ENCODE assay signal across 22 cellular contexts in genomic region chr13:36251528-36251927, GRCh38. TPM values are rescaled to one million over a fixed set of nuclear protein-coding genes. Genes with fewer than 3 reads are reported as not detected.
DNase-seq lines count a peak whose midpoint lies in the region; ATAC-seq and TF ChIP-seq lines count a peak whose summit lies in the region.
"Had no signal": no experiment of that assay in that cellular context is flagged by ENCODE, and none has a peak within 500 bp of the region (broad histone marks: within the 10 kb centered on the region; RNA-seq: fewer than 3 reads in every experiment).

No MANE protein-coding gene starts in this region.

- H3K4me3 ChIP-seq in PC-3 (ENCODE audit: low read length), result no peak overlapping the region
- H3K4me3 ChIP-seq in effector memory CD4-positive, alpha-beta T cell (ENCODE audit: insufficient read depth, low read depth, low read length, poor library complexity, severe bottlenecking), result no peak overlapping the region
- H3K4me3 ChIP-seq in aorta (ENCODE audit: low read length in 2 of 2), result no peak overlapping the region
- H3K4me3 ChIP-seq in ascending aorta, result no peak overlapping the region
- H3K4me3 ChIP-seq: breast epithelium, esophagus muscularis mucosa, tibial artery had no signal

- no TSS peak for BruUV-seq in PC-3 (replicated peaks; lab: Mats Ljungman, UMichigan)

- TF ChIP-seq CTCF in PC-3 (conservative IDR thresholded peaks at IDR 0.05; ENCODE audit: low read depth, low read length) (no peak), ascending aorta (IDR thresholded peaks at IDR 0.05) (no peak)

- no peaks in the 10 kb centered on the region for H3K9me2 ChIP-seq in PC-3 (replicated peaks; ENCODE audit: low read length)

- H4K20me1 ChIP-seq in PC-3 (ENCODE audit: low read length), result no peaks in the 10 kb centered on the region

- CTCF ChIA-PET in PC-3 (lab: Charles Lee), result no interaction called here

- no peak overlapping the region for H3K27ac ChIP-seq in PC-3 (ENCODE audit: low read length)
- no peak overlapping the region for H3K27ac ChIP-seq in effector memory CD4-positive, alpha-beta T cell (ENCODE audit: insufficient read depth, low read length, poor library complexity, severe bottlenecking)
- H3K27ac ChIP-seq in aorta (ENCODE audit: low read depth in 1 of 2, low read length in 2 of 2), result no peak overlapping the region
- no peak overlapping the region for H3K27ac ChIP-seq in ascending aorta
- H3K27ac ChIP-seq: breast epithelium, esophagus muscularis mucosa, tibial artery had no signal

- H3K9ac ChIP-seq in PC-3 (ENCODE audit: low read length), result no peak overlapping the region

- H3K36me3 ChIP-seq in PC-3 (ENCODE audit: low read depth, low read length) (no peaks in the 10 kb centered on the region), aorta (ENCODE audit: control insufficient read depth in 1 of 2, insufficient read depth in 2 of 2, low read length in 1 of 2) (no peaks in the 10 kb centered on the region), ascending aorta (no peaks in the 10 kb centered on the region)
- H3K36me3 ChIP-seq in effector memory CD4-positive, alpha-beta T cell (ENCODE audit: control insufficient read depth, insufficient read depth, low read length), result no peaks in the 10 kb centered on the region
- H3K36me3 ChIP-seq: breast epithelium, tibial artery had no signal

- no peaks in the 10 kb centered on the region for H3F3A ChIP-seq in PC-3 (ENCODE audit: low read length, unreplicated experiment)

- peak; percentile 12 for DNase-seq in PC-3
- DNase-seq in kidney tubule cell (ENCODE audit: low spot score), result peak; percentile 19
- no peak for DNase-seq in effector memory CD4-positive, alpha-beta T cell
- DNase-seq in aorta, result no peak
- DNase-seq in activated T-cell treated with anti-CD3 and anti-CD28 coated beads, Interleukin-2, amount 50 U/mL, for 1 hour, result no peak
- no peak for DNase-seq in ascending aorta (ENCODE audit: low spot score in 2 of 2)
- DNase-seq: activated CD4-positive, alpha-beta memory T cell treated with anti-CD3 and anti-CD28 coated beads, Interleukin-2, amount 10 ng/mL, durations not matched to agents 7 days and 5 days; activated T-cell treated with anti-CD3 and anti-CD28 coated beads, Interleukin-2, amount 50 U/mL, for 4 hours; Caco-2; islet precursor cell; mesenchymal stem cell; natural killer cell; NCI-H2081 treated with DMSO at 0.1 percent for 48 hours; NCI-H526; tibial artery had no signal

- POLR2A ChIA-PET in PC-3 (lab: Charles Lee; ENCODE audit: unreplicated experiment), result no interaction called here

- intact Hi-C loops in PC-3 (cut with micrococcal nuclease), result no loop called here
- intact Hi-C loops in aorta (cut with DNase I), result no loop called here
- intact Hi-C loops in ascending aorta (cut with DNase I), result no loop called here

- peak; percentile 42 for ATAC-seq in GM18502 (IDR thresholded peaks at IDR 0.05; ENCODE audit: poor library complexity, unreplicated experiment)
- ATAC-seq in HG03432 (IDR thresholded peaks at IDR 0.05; ENCODE audit: unreplicated experiment), result peak; percentile 82
- ATAC-seq in PC-3, result peak; percentile 70; the same call in 1 of the 2 replicates
- ATAC-seq in aorta (ENCODE audit: low FRiP score), result no peak
- ATAC-seq: activated T-cell treated with anti-CD3 and anti-CD28 coated beads, Interleukin-2, amount 50 U/mL, for 4 hours; natural killer cell; stimulated activated memory B cell treated with anti-CD40 and anti-IgM and Interleukin-4, amounts not matched to agents 10 μg/mL and 1 μg/mL and 100 μg/mL, for 72 hours had no signal

- H3K4me1 ChIP-seq in PC-3 (ENCODE audit: insufficient read depth, low read length) (no peaks in the 10 kb centered on the region), aorta (ENCODE audit: control insufficient read depth in 1 of 2, insufficient read depth in 2 of 2, low read length in 2 of 2) (no peaks in the 10 kb centered on the region), ascending aorta (no peaks in the 10 kb centered on the region)
- H3K4me1 ChIP-seq in effector memory CD4-positive, alpha-beta T cell (ENCODE audit: control insufficient read depth, insufficient read depth, low read length, poor library complexity, severe bottlenecking), result no peaks in the 10 kb centered on the region
- H3K4me1 ChIP-seq: breast epithelium, Caco-2, esophagus muscularis mucosa, tibial artery had no signal

- H3K9me3 ChIP-seq in PC-3 (ENCODE audit: low read length) (no peaks in the 10 kb centered on the region), aorta (ENCODE audit: control insufficient read depth, low read length) (no peaks in the 10 kb centered on the region), ascending aorta (no peaks in the 10 kb centered on the region)
- H3K9me3 ChIP-seq in effector memory CD4-positive, alpha-beta T cell (ENCODE audit: control insufficient read depth, low read length), result no peaks in the 10 kb centered on the region
- H3K9me3 ChIP-seq: Caco-2 had no signal

- no peaks in the 10 kb centered on the region for H3K79me2 ChIP-seq in PC-3 (ENCODE audit: low read length)

- H3K4me2 ChIP-seq in PC-3 (ENCODE audit: low read length), result no peak overlapping the region

- H3K27me3 ChIP-seq in PC-3 (ENCODE audit: low read length), result no peaks in the 10 kb centered on the region; the same call in 1 of the 2 replicates
- no peaks in the 10 kb centered on the region for H3K27me3 ChIP-seq in effector memory CD4-positive, alpha-beta T cell (replicated peaks; ENCODE audit: control insufficient read depth, insufficient read depth, low read length, poor library complexity, severe bottlenecking)
- H3K27me3 ChIP-seq in aorta (ENCODE audit: control insufficient read depth in 1 of 2, insufficient read depth in 2 of 2, low read length in 1 of 2), result no peaks in the 10 kb centered on the region
- no peaks in the 10 kb centered on the region for H3K27me3 ChIP-seq in ascending aorta
- H3K27me3 ChIP-seq: breast epithelium, esophagus muscularis mucosa, tibial artery had no signal

- no peak overlapping the region for H2AFZ ChIP-seq in PC-3 (ENCODE audit: low read length)

RNA-seq across cellular contexts. Expression of gene SOHLH2, which starts 37.2 kb away (rescaled TPM):
- total RNA-seq in PC-3 (2014; rRNA removed) (not detected in 2 replicates), aorta (not detected), ascending aorta (not detected)
- under 1 TPM in 1 of 2 donors, not detected in 1; 0.63 TPM for polyA plus RNA-seq in aorta
- total RNA-seq: activated CD4-positive, alpha-beta memory T cell treated with anti-CD3 and anti-CD28 coated beads, Interleukin-2, amount 10 ng/mL, durations not matched to agents 7 days and 5 days; activated T-cell treated with anti-CD3 and anti-CD28 coated beads, Interleukin-2, amount 50 U/mL, for 4 hours; Caco-2; esophagus muscularis mucosa; G401; natural killer cell; RPMI7951 had no signal

RNA-seq across cellular contexts. Expression of gene CCDC169, which starts 46.1 kb away (rescaled TPM):
- total RNA-seq in PC-3 (2014; rRNA removed) (0.69 and 6.5 TPM in 2 replicates), aorta (1 to 10 TPM in 1 of 2 donors, under 1 TPM in 1; 0.55 to 1.5 TPM), ascending aorta (4.7 TPM)
- polyA plus RNA-seq in aorta, result under 1 TPM in 1 of 2 donors, not detected in 1; 0.28 TPM
- total RNA-seq: Caco-2, G401, natural killer cell had no signal

Comparison
In these comparisons a context has a peak if more than half of its experiments do, and no peak if none do; other contexts are left out.
1. DNase-seq: peak in PC-3 (single experiment) and kidney tubule cell (single experiment); none in effector memory CD4-positive, alpha-beta T cell (0 of 3), aorta (0 of 2), activated T-cell treated with anti-CD3 and anti-CD28 coated beads, Interleukin-2, amount 50 U/mL, for 1 hour (single experiment) and ascending aorta (0 of 2).